9 cellular contexts compared by ENCODE assay signal in the genomic region with DNA sequence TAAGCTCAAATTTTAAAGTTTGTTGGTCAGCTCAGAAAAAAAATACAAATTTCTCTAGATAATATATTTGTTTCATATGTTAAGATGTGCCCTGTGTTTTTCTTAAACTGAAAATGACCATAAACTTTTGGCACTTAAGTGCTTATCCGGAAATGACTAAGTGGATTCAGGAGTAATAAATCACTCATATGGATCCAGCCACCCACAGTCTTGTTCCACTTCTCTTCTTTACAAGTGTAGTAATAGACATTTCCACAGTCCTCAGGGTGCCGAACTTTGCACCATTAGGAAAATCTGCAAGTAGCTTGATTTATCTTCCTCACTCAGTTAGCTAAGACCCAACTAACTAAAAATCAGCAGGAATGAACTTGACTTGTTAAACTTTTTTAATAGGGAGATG.
DNase-seq lines count a peak whose midpoint lies in the region; ATAC-seq and TF ChIP-seq lines count a peak whose summit lies in the region.
"Had no signal": no experiment of that assay in that cellular context is flagged by ENCODE, and none has a peak within 500 bp of the region (broad histone marks: within the 10 kb centered on the region; RNA-seq: fewer than 3 reads in every experiment).

No MANE protein-coding gene starts in this region.

- H3K4me1 ChIP-seq in RWPE2 (ENCODE audit: insufficient read depth, poor library complexity, severe bottlenecking) = peaks cover 11% of the 10 kb centered on the region

- no peaks in the 10 kb centered on the region for H3K27me3 ChIP-seq in RWPE2 (ENCODE audit: insufficient read depth, poor library complexity, severe bottlenecking)

- peak overlapping the region; percentile 18 for H3K27ac Mint-ChIP-seq in activated CD4-positive, alpha-beta memory T cell treated with anti-CD3 and anti-CD28 coated beads for 36 hours
- H3K27ac Mint-ChIP-seq in activated CD4-positive, alpha-beta memory T cell treated with anti-CD3 and anti-CD28 coated beads, Interleukin-2, amount 10 ng/mL, durations not matched to agents 7 days and 5 days = no peak overlapping the region
- H3K27ac Mint-ChIP-seq: B cell had no signal

- peak overlapping the region; percentile 1 for H3K4me3 Mint-ChIP-seq in activated CD4-positive, alpha-beta memory T cell treated with anti-CD3 and anti-CD28 coated beads for 36 hours
- no peak overlapping the region for H3K4me3 Mint-ChIP-seq in activated CD4-positive, alpha-beta memory T cell treated with anti-CD3 and anti-CD28 coated beads, Interleukin-2, amount 10 ng/mL, durations not matched to agents 7 days and 5 days
- H3K4me3 Mint-ChIP-seq: B cell had no signal

- no peaks in the 10 kb centered on the region for H3K36me3 ChIP-seq in RWPE2 (ENCODE audit: low read depth)

- DNase-seq in activated CD4-positive, alpha-beta memory T cell treated with anti-CD3 and anti-CD28 coated beads for 36 hours = peak; percentile 18
- no peak for DNase-seq in activated CD4-positive, alpha-beta memory T cell treated with anti-CD3 and anti-CD28 coated beads, Interleukin-2, amount 10 ng/mL, durations not matched to agents 7 days and 5 days
- DNase-seq in RWPE2 (ENCODE audit: low spot score) (no peak), DMS 273 treated with DMSO at 0.1 percent for 48 hours (lab: John Stamatoyannopoulos, UW) (no peak), hypothalamus (lab: John Stamatoyannopoulos, UW) (no peak)
- DNase-seq in stimulated activated naive CD8-positive, alpha-beta T cell treated with anti-CD3 and anti-CD28 coated beads, Interleukin-15, Interleukin-2, amounts not matched to agents 100 U/mL and 50 U/mL, for 24 hours = no peak
- DNase-seq in activated CD8-positive, alpha-beta memory T cell treated with anti-CD3 and anti-CD28 coated beads, Interleukin-2, amount 50 U/mL, for 48 hours = no peak

- TF ChIP-seq CTCF in RWPE2 (IDR thresholded peaks at IDR 0.05; ENCODE audit: poor library complexity, severe bottlenecking) = no peak

- H3K4me3 ChIP-seq in RWPE2 (ENCODE audit: severe bottlenecking) = no peak overlapping the region

- CTCF ChIA-PET in activated CD4-positive, alpha-beta memory T cell treated with anti-CD3 and anti-CD28 coated beads for 36 hours (lab: Charles Lee) = interaction anchor here (0.7 to 1.5 kb wide), 2 partner anchors 16 to 289 kb away, joined by 3 read pairs; no protein-coding TSS in a partner anchor
- CTCF ChIA-PET in activated CD4-positive, alpha-beta memory T cell treated with anti-CD3 and anti-CD28 coated beads, Interleukin-2, amount 10 ng/mL, durations not matched to agents 7 days and 5 days (lab: Charles Lee) = no interaction called here

- POLR2A ChIA-PET in activated CD4-positive, alpha-beta memory T cell treated with anti-CD3 and anti-CD28 coated beads for 36 hours (lab: Charles Lee) = no interaction called here
- POLR2A ChIA-PET in activated CD4-positive, alpha-beta memory T cell treated with anti-CD3 and anti-CD28 coated beads, Interleukin-2, amount 10 ng/mL, durations not matched to agents 7 days and 5 days (lab: Charles Lee) = no interaction called here

- peaks cover 20% of the 10 kb centered on the region for H3K36me3 Mint-ChIP-seq in activated CD4-positive, alpha-beta memory T cell treated with anti-CD3 and anti-CD28 coated beads for 36 hours
- H3K36me3 Mint-ChIP-seq in activated CD4-positive, alpha-beta memory T cell treated with anti-CD3 and anti-CD28 coated beads, Interleukin-2, amount 10 ng/mL, durations not matched to agents 7 days and 5 days (ENCODE audit: low read depth) = peaks cover 54% of the 10 kb centered on the region

- no peaks in the 10 kb centered on the region for H3K27me3 Mint-ChIP-seq in activated CD4-positive, alpha-beta memory T cell treated with anti-CD3 and anti-CD28 coated beads for 36 hours
- H3K27me3 Mint-ChIP-seq in activated CD4-positive, alpha-beta memory T cell treated with anti-CD3 and anti-CD28 coated beads, Interleukin-2, amount 10 ng/mL, durations not matched to agents 7 days and 5 days = no peaks in the 10 kb centered on the region
- H3K27me3 Mint-ChIP-seq: B cell had no signal

- no peaks in the 10 kb centered on the region for H3K9me3 Mint-ChIP-seq in activated CD4-positive, alpha-beta memory T cell treated with anti-CD3 and anti-CD28 coated beads for 36 hours
- H3K9me3 Mint-ChIP-seq in activated CD4-positive, alpha-beta memory T cell treated with anti-CD3 and anti-CD28 coated beads, Interleukin-2, amount 10 ng/mL, durations not matched to agents 7 days and 5 days = no peaks in the 10 kb centered on the region

- intact Hi-C loops in activated CD4-positive, alpha-beta memory T cell treated with anti-CD3 and anti-CD28 coated beads for 36 hours (cut with micrococcal nuclease) = no loop called here

- peak; percentile 91 for ATAC-seq in HG02981 (IDR thresholded peaks at IDR 0.05; ENCODE audit: unreplicated experiment)
- ATAC-seq in RWPE2 (ENCODE audit: low read depth) = peak; percentile 68
- peak; percentile 66 for ATAC-seq in stimulated activated naive CD8-positive, alpha-beta T cell treated with anti-CD3 and anti-CD28 coated beads, Interleukin-15, Interleukin-2, amounts not matched to agents 100 U/mL and 50 U/mL, for 24 hours

- H3K4me1 Mint-ChIP-seq in activated CD4-positive, alpha-beta memory T cell treated with anti-CD3 and anti-CD28 coated beads for 36 hours (ENCODE audit: low read depth) = peaks cover 52% of the 10 kb centered on the region
- peaks cover 26% of the 10 kb centered on the region for H3K4me1 Mint-ChIP-seq in activated CD4-positive, alpha-beta memory T cell treated with anti-CD3 and anti-CD28 coated beads, Interleukin-2, amount 10 ng/mL, durations not matched to agents 7 days and 5 days

- H3K27ac ChIP-seq in RWPE2 (ENCODE audit: poor library complexity, severe bottlenecking) = no peak overlapping the region

- H3K9me3 ChIP-seq in RWPE2 (ENCODE audit: severe bottlenecking) = no peaks in the 10 kb centered on the region
